Comparison of ENCODE assay signal across 12 cellular contexts in genomic region chr6:18212231-18212630, GRCh38. TPM values are rescaled to one million over a fixed set of nuclear protein-coding genes. Genes with fewer than 3 reads are reported as not detected.
DNase-seq lines count a peak whose midpoint lies in the region; ATAC-seq and TF ChIP-seq lines count a peak whose summit lies in the region.
"Had no signal": no experiment of that assay in that cellular context is flagged by ENCODE, and none has a peak within 500 bp of the region (broad histone marks: within the 10 kb centered on the region; RNA-seq: fewer than 3 reads in every experiment).

No MANE protein-coding gene starts in this region.

- H3K14ac ChIP-seq in H9 (ENCODE audit: insufficient read depth, low read length), result no peak overlapping the region

- H2BK20ac ChIP-seq in H9 (ENCODE audit: low read depth, low read length, poor library complexity, severe bottlenecking), result no peak overlapping the region

- no peak overlapping the region for H2AFZ ChIP-seq in H9 (ENCODE audit: low read length)
- H2AFZ ChIP-seq: GM23248 had no signal

- POLR2A ChIA-PET in CD8-positive, alpha-beta T cell (lab: Charles Lee), result no interaction called here

- H3K79me1 ChIP-seq in H9 (ENCODE audit: insufficient read depth, low read depth, low read length, poor library complexity, severe bottlenecking), result no peaks in the 10 kb centered on the region

- H3K36me3 ChIP-seq in CD8-positive, alpha-beta T cell (ENCODE audit: insufficient read depth, low read length), result no peaks in the 10 kb centered on the region
- H3K36me3 ChIP-seq in thyroid gland, result no peaks in the 10 kb centered on the region

- CTCF ChIA-PET in CD8-positive, alpha-beta T cell (lab: Charles Lee), result no interaction called here

- no peak for ATAC-seq in CD8-positive, alpha-beta T cell
- ATAC-seq: A549 had no signal

- no peak overlapping the region for H3K4ac ChIP-seq in H9 (ENCODE audit: low read depth, low read length)

- no peak overlapping the region for H2BK5ac ChIP-seq in H9 (ENCODE audit: insufficient read length, low read length)

- no peak for DNase-seq in CD8-positive, alpha-beta T cell
- DNase-seq in H9 (no peak), kidney tubule cell (ENCODE audit: low spot score) (peak; percentile 27), thyroid gland (no peak), NCI-H446 treated with DMSO at 0.1 percent for 48 hours (lab: John Stamatoyannopoulos, UW) (no peak)
- no peak for DNase-seq in activated CD8-positive, alpha-beta memory T cell treated with anti-CD3 and anti-CD28 coated beads for 24 hours
- no peak for DNase-seq in activated effector memory CD4-positive, alpha-beta T cell treated with anti-CD3 and anti-CD28 coated beads, Interleukin-2, amount 50 U/mL, for 16 hours
- DNase-seq: DND-41, GDM1, GM23248 had no signal

- peak overlapping the region; percentile 57 for H3K27ac Mint-ChIP-seq in CD8-positive, alpha-beta T cell
- no peak overlapping the region for H3K27ac Mint-ChIP-seq in H9

- intact Hi-C loops in CD8-positive, alpha-beta T cell (cut with DNase I, micrococcal nuclease), result loop anchor here in 1 of 2 experiments (5.0 kb wide), 1 partner anchor 55 kb away; the partner anchor contains the start of genes KDM1B and TPMT
- intact Hi-C loops in thyroid gland (cut with DNase I), result no loop called here

- H4K91ac ChIP-seq in H9 (ENCODE audit: insufficient read length, low read depth, low read length), result no peak overlapping the region

- H3K27me3 ChIP-seq in CD8-positive, alpha-beta T cell (ENCODE audit: insufficient read depth, low read length), result no peaks in the 10 kb centered on the region
- no peaks in the 10 kb centered on the region for H3K27me3 ChIP-seq in H9 (ENCODE audit: insufficient read depth, low read length)
- no peaks in the 10 kb centered on the region for H3K27me3 ChIP-seq in thyroid gland

- H2BK12ac ChIP-seq in H9 (ENCODE audit: insufficient read length, low read depth, low read length), result no peak overlapping the region

- WGBS in H9 (ENCODE audit: extremely low coverage, insufficient read length, low lambda C conversion rate), result no CpG with 5 or more reads among the region's 4 CpGs
- WGBS in thyroid gland, 2 donors, result 75 to 82% methylated on average over 4 of the region's 4 CpGs

- H3K9me3 ChIP-seq in CD8-positive, alpha-beta T cell (ENCODE audit: low read length), result no peaks in the 10 kb centered on the region
- H3K9me3 ChIP-seq in H9 (ENCODE audit: control insufficient read depth, low read depth, low read length) (no peaks in the 10 kb centered on the region), thyroid gland (no peaks in the 10 kb centered on the region)
- H3K9me3 ChIP-seq: A549, HAP-1 had no signal

- H3K79me2 ChIP-seq in H9 (ENCODE audit: insufficient read depth, low read length), result no peaks in the 10 kb centered on the region

- H3K27me3 Mint-ChIP-seq in CD8-positive, alpha-beta T cell (ENCODE audit: low read depth), result no peaks in the 10 kb centered on the region
- no peaks in the 10 kb centered on the region; the same call in 1 of the 2 replicates for H3K27me3 Mint-ChIP-seq in H9 (ENCODE audit: low read depth)

- peak overlapping the region; percentile 77 for H4K8ac ChIP-seq in H9 (replicated peaks; ENCODE audit: insufficient read length, low read depth, low read length)

- no peaks in the 10 kb centered on the region for H4K20me1 ChIP-seq in H9 (ENCODE audit: control insufficient read depth, insufficient read depth, insufficient read length)

- H3K23me2 ChIP-seq in H9 (ENCODE audit: insufficient read length, low read depth, low read length, poor library complexity, severe bottlenecking), result no peaks in the 10 kb centered on the region

- H3K27ac ChIP-seq in CD8-positive, alpha-beta T cell (ENCODE audit: low read depth, low read length), result no peak overlapping the region
- H3K27ac ChIP-seq in H9 (ENCODE audit: insufficient read length, low read depth, low read length) (no peak overlapping the region), thyroid gland (peak overlapping the region; percentile 71 to 91 (median 85))
- H3K27ac ChIP-seq: A549, GM23248 had no signal

- H3K18ac ChIP-seq in H9 (ENCODE audit: insufficient read length, low read depth, low read length), result no peak overlapping the region

- peaks cover 74% of the 10 kb centered on the region for H3K36me3 Mint-ChIP-seq in CD8-positive, alpha-beta T cell
- H3K36me3 Mint-ChIP-seq in H9 (ENCODE audit: insufficient read depth in 1 of 3, low read depth in 3 of 3), result peaks cover 3 to 23% (median 14%) of the 10 kb centered on the region in 3 experiments; a peak in 4 of 7 replicates

- no peaks in the 10 kb centered on the region for H3K4me1 ChIP-seq in CD8-positive, alpha-beta T cell (ENCODE audit: insufficient read depth, low read length)
- peaks cover 2% of the 10 kb centered on the region; the same call in 1 of the 2 replicates for H3K4me1 ChIP-seq in H9 (ENCODE audit: insufficient read depth, low read length)
- H3K4me1 ChIP-seq in thyroid gland, result peaks cover 37 to 40% of the 10 kb centered on the region in 2 donors

- no peak overlapping the region for H3K23ac ChIP-seq in H9 (ENCODE audit: insufficient read length, low read depth, low read length)

- no peak overlapping the region for H2BK15ac ChIP-seq in H9 (ENCODE audit: low read depth, low read length)

- no peak for TF ChIP-seq POLR2A in thyroid gland (IDR thresholded peaks at IDR 0.05)

- no peak for TF ChIP-seq CTCF in CD8-positive, alpha-beta T cell (IDR thresholded peaks at IDR 0.05)
- TF ChIP-seq CTCF in H9 (conservative IDR thresholded peaks at IDR 0.05), result no peak
- no peak for TF ChIP-seq CTCF in thyroid gland (IDR thresholded peaks at IDR 0.05)

- no peaks in the 10 kb centered on the region for H3K9me3 Mint-ChIP-seq in CD8-positive, alpha-beta T cell
- no peaks in the 10 kb centered on the region for H3K9me3 Mint-ChIP-seq in H9

- H3K4me2 ChIP-seq in H9 (ENCODE audit: insufficient read depth, insufficient read length, low read length), result no peak overlapping the region
- H3K4me2 ChIP-seq: A549 had no signal

- no peak overlapping the region for H3T11ph ChIP-seq in H9 (ENCODE audit: low read length)

- no peak overlapping the region for H3K56ac ChIP-seq in H9 (ENCODE audit: insufficient read length, low read depth, low read length)

- H3K9ac ChIP-seq in H9 (ENCODE audit: extremely low read depth, insufficient read length, low read length), result no peak overlapping the region
- H3K9ac ChIP-seq: GM23248 had no signal

- H2BK120ac ChIP-seq in H9 (ENCODE audit: low read depth, low read length, poor library complexity, severe bottlenecking), result no peak overlapping the region

- H3K4me1 Mint-ChIP-seq in CD8-positive, alpha-beta T cell (ENCODE audit: low read depth), result peaks cover 11% of the 10 kb centered on the region
- peaks cover 0 to 4% of the 10 kb centered on the region in 2 experiments; a peak in 1 of 4 replicates for H3K4me1 Mint-ChIP-seq in H9

- H3K4me3 Mint-ChIP-seq in CD8-positive, alpha-beta T cell, result no peak overlapping the region
- no peak overlapping the region for H3K4me3 Mint-ChIP-seq in H9

- H3K4me3 ChIP-seq in CD8-positive, alpha-beta T cell (ENCODE audit: low read depth, low read length), result no peak overlapping the region
- H3K4me3 ChIP-seq in thyroid gland (replicated peaks in 1 of 3), result no peak overlapping the region
- H3K4me3 ChIP-seq: A549, GM23248, HAP-1 had no signal

- no peak overlapping the region for H4K5ac ChIP-seq in H9 (ENCODE audit: insufficient read length, low read depth, low read length)

- H2AK5ac ChIP-seq in H9 (ENCODE audit: insufficient read length, low read length), result no peak overlapping the region

RNA-seq across cellular contexts. Expression of gene DEK, which starts 52.1 kb away (rescaled TPM):
- 10 to 100 TPM; 39.5 to 47.5 TPM for total RNA-seq in CD8-positive, alpha-beta T cell
- total RNA-seq in H9 (2021) (216 and 217 TPM in 2 replicates), thyroid gland (100 to 1,000 TPM; 165 to 211 (median 207) TPM)

RNA-seq across cellular contexts. Expression of gene KDM1B, which starts 57.0 kb away (rescaled TPM):
- total RNA-seq in CD8-positive, alpha-beta T cell, result 1 to 10 TPM; 4.5 to 6.2 TPM
- total RNA-seq in H9 (2021) (5.2 and 5.4 TPM in 2 replicates), thyroid gland (10 to 100 TPM; 46.2 to 89.5 (median 70.8) TPM)

RNA-seq across cellular contexts. Expression of gene TPMT, which starts 57.4 kb away (rescaled TPM):
- total RNA-seq in CD8-positive, alpha-beta T cell, result 1 to 10 TPM; 4.7 TPM
- total RNA-seq in H9 (2021) (13.0 and 13.3 TPM in 2 replicates), thyroid gland (100 to 1,000 TPM in 3 of 4 donors, 10 to 100 TPM in 1; 76.7 to 142 (median 113) TPM)

Comparison
In these comparisons a context has a peak if more than half of its experiments do, and no peak if none do; other contexts are left out.
1. H3K27ac ChIP-seq: peak in thyroid gland (3 of 3); none in CD8-positive, alpha-beta T cell (single experiment) and H9 (single experiment).